In the genomic region with DNA sequence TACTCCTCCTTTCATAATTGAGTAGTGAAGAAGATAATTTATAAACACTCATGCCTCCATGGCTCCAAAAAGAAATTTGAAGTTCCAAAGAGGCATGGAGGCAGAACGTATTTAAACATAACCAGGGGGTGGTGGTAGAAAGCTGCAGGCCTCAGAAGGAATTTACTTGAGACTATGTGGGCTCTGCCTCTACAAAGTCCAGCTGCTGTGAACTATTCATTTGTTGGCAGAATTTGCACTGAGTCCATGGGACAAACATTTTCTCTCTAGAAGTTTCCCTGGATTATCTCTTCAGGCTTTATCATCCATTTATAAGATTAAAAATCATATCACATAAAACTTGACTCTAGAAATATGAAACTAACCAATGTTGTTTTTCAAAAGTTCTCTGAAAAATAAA, we compare ENCODE assay signal across 16 cellular contexts.
"Had no signal": no experiment of that assay in that cellular context is flagged by ENCODE, and none has a peak within 500 bp of the region (broad histone marks: within the 10 kb centered on the region; RNA-seq: fewer than 3 reads in every experiment).

No MANE protein-coding gene starts in this region.

- H3K4me3 Mint-ChIP-seq: activated CD4-positive, alpha-beta memory T cell treated with anti-CD3 and anti-CD28 coated beads for 36 hours; activated naive CD4-positive, alpha-beta T cell treated with anti-CD3 and anti-CD28 coated beads, Interleukin-2, amount 10 ng/mL, durations not matched to agents 7 days and 5 days; natural killer cell had no signal

- H3K27me3 Mint-ChIP-seq: activated naive CD4-positive, alpha-beta T cell treated with anti-CD3 and anti-CD28 coated beads, Interleukin-2, amount 10 ng/mL, durations not matched to agents 7 days and 5 days had no signal

- H3K36me3 Mint-ChIP-seq: activated CD4-positive, alpha-beta memory T cell treated with anti-CD3 and anti-CD28 coated beads for 36 hours; activated naive CD4-positive, alpha-beta T cell treated with anti-CD3 and anti-CD28 coated beads, Interleukin-2, amount 10 ng/mL, durations not matched to agents 7 days and 5 days; natural killer cell had no signal

- H3K4me1 Mint-ChIP-seq: activated naive CD4-positive, alpha-beta T cell treated with anti-CD3 and anti-CD28 coated beads, Interleukin-2, amount 10 ng/mL, durations not matched to agents 7 days and 5 days; natural killer cell had no signal

- H3K9me3 ChIP-seq: body of pancreas, lower lobe of right lung, ovary, prostate gland had no signal

- H3K36me3 ChIP-seq: cardiac muscle cell, lower lobe of right lung, ovary, prostate gland had no signal

- H3K27me3 ChIP-seq: body of pancreas, cardiac muscle cell, ovary had no signal

- H3K27ac ChIP-seq: body of pancreas, lower lobe of right lung, prostate gland had no signal

- H3K27ac Mint-ChIP-seq: activated CD4-positive, alpha-beta memory T cell treated with anti-CD3 and anti-CD28 coated beads for 36 hours; activated naive CD4-positive, alpha-beta T cell treated with anti-CD3 and anti-CD28 coated beads, Interleukin-2, amount 10 ng/mL, durations not matched to agents 7 days and 5 days; natural killer cell had no signal

- H3K9me3 Mint-ChIP-seq: activated CD4-positive, alpha-beta memory T cell treated with anti-CD3 and anti-CD28 coated beads for 36 hours; activated naive CD4-positive, alpha-beta T cell treated with anti-CD3 and anti-CD28 coated beads, Interleukin-2, amount 10 ng/mL, durations not matched to agents 7 days and 5 days; natural killer cell had no signal

- ATAC-seq: body of pancreas, lower lobe of right lung, natural killer cell had no signal

- H3K4me3 ChIP-seq: body of pancreas, cardiac muscle cell, lower lobe of right lung, ovary, prostate gland had no signal

- H3K4me1 ChIP-seq: prostate gland had no signal

- DNase-seq: activated CD4-positive, alpha-beta memory T cell treated with anti-CD3 and anti-CD28 coated beads for 36 hours; activated CD4-positive, alpha-beta T cell treated with anti-CD3 and anti-CD28 coated beads for 48 hours; activated effector memory CD4-positive, alpha-beta T cell treated with anti-CD3 and anti-CD28 coated beads, Interleukin-2, amount 50 U/mL, for 16 hours; activated naive CD4-positive, alpha-beta T cell treated with anti-CD3 and anti-CD28 coated beads, Interleukin-2, amount 10 ng/mL, durations not matched to agents 7 days and 5 days; body of pancreas; effector memory CD4-positive, alpha-beta T cell; left cardiac atrium; lower lobe of right lung; mesendoderm; natural killer cell; ovary; right cardiac atrium; stimulated activated CD4-positive, alpha-beta T cell treated with anti-CD3 and anti-CD28 coated beads, Interleukin-4, amount 100 ng/mL, for 1 hour; stimulated activated naive CD4-positive, alpha-beta T cell had no signal
